8 cellular contexts compared by ENCODE assay signal in the genomic region with DNA sequence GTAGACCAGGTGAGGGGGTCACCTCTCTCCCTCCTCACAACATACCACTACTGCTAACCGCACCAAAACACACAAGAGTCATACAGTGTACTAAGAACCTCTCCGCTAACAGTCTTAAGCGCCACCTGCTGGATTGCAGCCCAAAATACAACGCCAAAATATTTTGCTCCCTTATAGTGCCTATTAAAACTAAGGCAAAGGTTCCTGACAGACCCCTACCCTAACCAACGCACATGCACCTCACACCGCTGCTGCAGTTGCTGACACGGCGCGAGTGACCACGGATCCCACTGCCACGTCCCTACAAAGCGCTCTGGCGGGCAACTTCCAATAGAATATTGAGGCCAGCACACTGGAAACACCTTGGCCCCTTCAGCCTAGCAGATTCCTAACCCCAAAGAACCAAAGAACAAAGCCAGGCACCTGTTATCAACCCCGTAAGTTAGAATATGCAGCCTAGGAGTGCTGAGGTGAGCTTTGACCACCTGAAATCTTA.
DNase-seq lines count a peak whose midpoint lies in the region; ATAC-seq and TF ChIP-seq lines count a peak whose summit lies in the region.

No MANE protein-coding gene starts in this region.

- H3K27ac ChIP-seq in Peyer's patch (no peak overlapping the region), esophagus squamous epithelium (no peak overlapping the region)

- peak; percentile 96 for ATAC-seq in GM21390 (IDR thresholded peaks at IDR 0.05; ENCODE audit: unreplicated experiment)
- peak; percentile 92 for ATAC-seq in HG03460 (IDR thresholded peaks at IDR 0.05; ENCODE audit: unreplicated experiment)

- H3K9me3 ChIP-seq in Peyer's patch (peaks cover 0 to 10% (median 0%) of the 10 kb centered on the region in 4 donors), esophagus squamous epithelium (peaks cover 0 to 7% (median 7%) of the 10 kb centered on the region in 3 donors)

- DNase-seq in activated naive CD4-positive, alpha-beta T cell treated with anti-CD3 and anti-CD28 coated beads, Interleukin-2, amount 10 ng/mL, durations not matched to agents 7 days and 5 days, result peak; percentile 26
- DNase-seq in activated naive CD4-positive, alpha-beta T cell treated with anti-CD3 and anti-CD28 coated beads, Interleukin-2, amount 50 U/mL, for 16 hours, result no peak
- peak in 1 of 3 donors; percentile 66 for DNase-seq in Peyer's patch
- DNase-seq in esophagus squamous epithelium (lab: John Stamatoyannopoulos, UW), result no peak
- peak; percentile 47 for DNase-seq in renal cortical epithelial cell (ENCODE audit: low read depth)
- no peak for DNase-seq in cortex of kidney (lab: John Stamatoyannopoulos, UW)

- H3K27me3 ChIP-seq in Peyer's patch (no peaks in the 10 kb centered on the region), esophagus squamous epithelium (no peaks in the 10 kb centered on the region)

- H3K27me3 Mint-ChIP-seq in activated naive CD4-positive, alpha-beta T cell treated with anti-CD3 and anti-CD28 coated beads, Interleukin-2, amount 10 ng/mL, durations not matched to agents 7 days and 5 days, result no peaks in the 10 kb centered on the region

- WGBS in esophagus squamous epithelium, 2 donors, result 34 to 46% methylated on average over 10 to 13 of the region's 14 CpGs

- H3K36me3 Mint-ChIP-seq in activated naive CD4-positive, alpha-beta T cell treated with anti-CD3 and anti-CD28 coated beads, Interleukin-2, amount 10 ng/mL, durations not matched to agents 7 days and 5 days, result no peaks in the 10 kb centered on the region

- peaks cover 6% of the 10 kb centered on the region for H3K9me3 Mint-ChIP-seq in activated naive CD4-positive, alpha-beta T cell treated with anti-CD3 and anti-CD28 coated beads, Interleukin-2, amount 10 ng/mL, durations not matched to agents 7 days and 5 days

- no peaks in the 10 kb centered on the region for H3K36me3 ChIP-seq in Peyer's patch
- no peaks in the 10 kb centered on the region for H3K36me3 ChIP-seq in esophagus squamous epithelium

- peaks cover 0 to 6% (median 0%) of the 10 kb centered on the region in 4 donors for H3K4me1 ChIP-seq in Peyer's patch
- H3K4me1 ChIP-seq in esophagus squamous epithelium, result no peaks in the 10 kb centered on the region

- no peak overlapping the region for H3K27ac Mint-ChIP-seq in activated naive CD4-positive, alpha-beta T cell treated with anti-CD3 and anti-CD28 coated beads, Interleukin-2, amount 10 ng/mL, durations not matched to agents 7 days and 5 days

- CTCF ChIA-PET in activated naive CD4-positive, alpha-beta T cell treated with anti-CD3 and anti-CD28 coated beads, Interleukin-2, amount 10 ng/mL, durations not matched to agents 7 days and 5 days (lab: Charles Lee), result no interaction called here

- H3K4me3 Mint-ChIP-seq in activated naive CD4-positive, alpha-beta T cell treated with anti-CD3 and anti-CD28 coated beads, Interleukin-2, amount 10 ng/mL, durations not matched to agents 7 days and 5 days, result no peak overlapping the region

- TF ChIP-seq CTCF in Peyer's patch (IDR thresholded peaks at IDR 0.05), result peak in 4 of 6 experiments; percentile 15 to 47 (median 40)
- peak in 5 of 6 experiments; percentile 14 to 36 (median 23) for TF ChIP-seq CTCF in esophagus squamous epithelium (IDR thresholded peaks at IDR 0.05)

- no peaks in the 10 kb centered on the region for H3K4me1 Mint-ChIP-seq in activated naive CD4-positive, alpha-beta T cell treated with anti-CD3 and anti-CD28 coated beads, Interleukin-2, amount 10 ng/mL, durations not matched to agents 7 days and 5 days

- no peak overlapping the region for H3K4me3 ChIP-seq in Peyer's patch
- H3K4me3 ChIP-seq in esophagus squamous epithelium, result no peak overlapping the region

- intact Hi-C loops in esophagus squamous epithelium (cut with DNase I), result no loop called here

- TF ChIP-seq POLR2A in Peyer's patch (IDR thresholded peaks at IDR 0.05) (no peak), esophagus squamous epithelium (IDR thresholded peaks at IDR 0.05) (no peak)

Comparison
In these comparisons a context has a peak if more than half of its experiments do, and no peak if none do; other contexts are left out.
1. DNase-seq: peak in activated naive CD4-positive, alpha-beta T cell treated with anti-CD3 and anti-CD28 coated beads, Interleukin-2, amount 10 ng/mL, durations not matched to agents 7 days and 5 days (single experiment) and renal cortical epithelial cell (single experiment); none in activated naive CD4-positive, alpha-beta T cell treated with anti-CD3 and anti-CD28 coated beads, Interleukin-2, amount 50 U/mL, for 16 hours (single experiment), esophagus squamous epithelium (single experiment) and cortex of kidney (single experiment).